Comparison of ENCODE assay signal across 8 cellular contexts in genomic region chr7:79454325-79454960, GRCh38. TPM values are rescaled to one million over a fixed set of nuclear protein-coding genes. Genes with fewer than 3 reads are reported as not detected.
DNase-seq lines count a peak whose midpoint lies in the region; ATAC-seq and TF ChIP-seq lines count a peak whose summit lies in the region.

No MANE protein-coding gene starts in this region.

- intact Hi-C loops in breast epithelium (cut with DNase I; ENCODE audit: low total_unique reads) (no loop called here), MCF 10A (cut with micrococcal nuclease) (no loop called here)
- intact Hi-C loops in naive thymus-derived CD4-positive, alpha-beta T cell (cut with micrococcal nuclease) = no loop called here

- CTCF ChIA-PET in MCF 10A (lab: Yijun Ruan, JAX) = no interaction called here
- CTCF ChIA-PET in naive thymus-derived CD4-positive, alpha-beta T cell (lab: Charles Lee) = no interaction called here

- TF ChIP-seq POLR2A in breast epithelium (IDR thresholded peaks at IDR 0.05) = no peak

- H3K27me3 ChIP-seq in breast epithelium = no peaks in the 10 kb centered on the region
- H3K27me3 ChIP-seq in naive thymus-derived CD4-positive, alpha-beta T cell (ENCODE audit: control insufficient read depth in 2 of 2, insufficient read depth in 2 of 2, low read length in 2 of 2) = no peaks in the 10 kb centered on the region

- peak in 1 of 2 donors; percentile 20 for DNase-seq in breast epithelium (ENCODE audit: low spot score in 2 of 2)
- DNase-seq in MCF 10A (ENCODE audit: unreplicated experiment) = no peak
- peak; percentile 23 for DNase-seq in fibroblast of peridontal ligament (ENCODE audit: extremely low read depth)
- no peak for DNase-seq in naive thymus-derived CD4-positive, alpha-beta T cell
- DNase-seq in NCI-H345 (lab: John Stamatoyannopoulos, UW) = no peak
- no peak for DNase-seq in occipital lobe (lab: John Stamatoyannopoulos, UW)
- DNase-seq in activated CD8-positive, alpha-beta memory T cell treated with anti-CD3 and anti-CD28 coated beads, Interleukin-2, amount 50 U/mL, for 4 hours = no peak
- no peak for DNase-seq in hippocampal formation (lab: John Stamatoyannopoulos, UW)

- no peak overlapping the region for H3K27ac Mint-ChIP-seq in MCF 10A (ENCODE audit: low read depth, unreplicated experiment)
- no peak overlapping the region for H3K27ac Mint-ChIP-seq in naive thymus-derived CD4-positive, alpha-beta T cell

- peaks cover 82% of the 10 kb centered on the region for H3K27me3 Mint-ChIP-seq in MCF 10A (ENCODE audit: insufficient read depth, unreplicated experiment)
- peaks cover 36 to 55% (median 46%) of the 10 kb centered on the region in 5 donors for H3K27me3 Mint-ChIP-seq in naive thymus-derived CD4-positive, alpha-beta T cell

- peak; percentile 26 for ATAC-seq in naive thymus-derived CD4-positive, alpha-beta T cell

- TF ChIP-seq CTCF in breast epithelium (IDR thresholded peaks at IDR 0.05) (no peak), MCF 10A (IDR thresholded peaks at IDR 0.05; ENCODE audit: unreplicated experiment) (no peak)

- peaks cover 0 to 6% of the 10 kb centered on the region in 2 donors for H3K4me1 ChIP-seq in breast epithelium
- H3K4me1 ChIP-seq in naive thymus-derived CD4-positive, alpha-beta T cell (ENCODE audit: control insufficient read depth in 2 of 2, insufficient read depth in 2 of 2, low read length in 2 of 2) = no peaks in the 10 kb centered on the region

- H3K36me3 Mint-ChIP-seq in MCF 10A (ENCODE audit: insufficient read depth, unreplicated experiment) = no peaks in the 10 kb centered on the region
- H3K36me3 Mint-ChIP-seq in naive thymus-derived CD4-positive, alpha-beta T cell = no peaks in the 10 kb centered on the region

- H3K4me3 Mint-ChIP-seq in MCF 10A (ENCODE audit: unreplicated experiment) = no peak overlapping the region
- peak overlapping the region in 3 of 10 donors; percentile 23 to 75 (median 64) for H3K4me3 Mint-ChIP-seq in naive thymus-derived CD4-positive, alpha-beta T cell

- no peaks in the 10 kb centered on the region for H3K9me3 Mint-ChIP-seq in MCF 10A (ENCODE audit: unreplicated experiment)
- peaks cover 0 to 18% (median 2%) of the 10 kb centered on the region in 11 donors for H3K9me3 Mint-ChIP-seq in naive thymus-derived CD4-positive, alpha-beta T cell

- peak overlapping the region; percentile 64 to 77 (median 72) for H3K4me3 ChIP-seq in breast epithelium
- no peak overlapping the region for H3K4me3 ChIP-seq in naive thymus-derived CD4-positive, alpha-beta T cell (ENCODE audit: low read length)

- H3K36me3 ChIP-seq in breast epithelium = no peaks in the 10 kb centered on the region
- no peaks in the 10 kb centered on the region for H3K36me3 ChIP-seq in naive thymus-derived CD4-positive, alpha-beta T cell (ENCODE audit: control insufficient read depth in 2 of 3, insufficient read depth in 3 of 3, low read length in 3 of 3)

- no TSS peak for BruUV-seq in MCF 10A (replicated peaks; lab: Mats Ljungman, UMichigan)

- POLR2A ChIA-PET in MCF 10A (lab: Yijun Ruan, JAX) = no interaction called here
- POLR2A ChIA-PET in naive thymus-derived CD4-positive, alpha-beta T cell (lab: Charles Lee) = no interaction called here

- peaks cover 6% of the 10 kb centered on the region for H3K4me1 Mint-ChIP-seq in MCF 10A (ENCODE audit: insufficient read depth, unreplicated experiment)
- H3K4me1 Mint-ChIP-seq in naive thymus-derived CD4-positive, alpha-beta T cell = peaks cover 0 to 10% (median 8%) of the 10 kb centered on the region in 7 donors

- H3K9me3 ChIP-seq in breast epithelium = no peaks in the 10 kb centered on the region
- H3K9me3 ChIP-seq in naive thymus-derived CD4-positive, alpha-beta T cell (ENCODE audit: control insufficient read depth in 2 of 3, low read length in 3 of 3) = no peaks in the 10 kb centered on the region

- H3K27ac ChIP-seq in breast epithelium = peak overlapping the region; percentile 90 to 96
- no peak overlapping the region for H3K27ac ChIP-seq in naive thymus-derived CD4-positive, alpha-beta T cell (ENCODE audit: low read depth, low read length)

RNA-seq across cellular contexts. Expression of gene MAGI2, which starts 1.0 kb away (rescaled TPM):
- total RNA-seq in breast epithelium (10 to 100 TPM in 2 of 3 donors, 1 to 10 TPM in 1; 9.8 to 22.7 (median 20.2) TPM), MCF 10A (2022) (0.07 and 0.20 TPM in 2 replicates), occipital lobe (244 TPM)
- total RNA-seq in naive thymus-derived CD4-positive, alpha-beta T cell = under 1 TPM in 4 of 5 experiments, not detected in 1; 0.05 to 0.67 (median 0.15) TPM
- not detected for polyA plus RNA-seq in naive thymus-derived CD4-positive, alpha-beta T cell

Comparison
In these comparisons a context has a peak if more than half of its experiments do, and no peak if none do; other contexts are left out.
1. RNA of gene MAGI2, which starts 1.0 kb away (total RNA-seq): 244 TPM in occipital lobe (single experiment); 9.8 to 22.7 TPM in breast epithelium, 0.05 to 0.67 TPM in naive thymus-derived CD4-positive, alpha-beta T cell and 0.07 to 0.20 TPM in MCF 10A; every median in the first group is over 10 times any median in the second.